25 cellular contexts compared by ENCODE assay signal in genomic region chr2:68860111-68860510, GRCh38. TPM values are rescaled to one million over a fixed set of nuclear protein-coding genes. Genes with fewer than 3 reads are reported as not detected.
"Had no signal": no experiment of that assay in that cellular context is flagged by ENCODE, and none has a peak within 500 bp of the region (broad histone marks: within the 10 kb centered on the region; RNA-seq: fewer than 3 reads in every experiment).

No MANE protein-coding gene starts in this region.

- H3K4me1 ChIP-seq: Peyer's patch had no signal

- H3K27me3 Mint-ChIP-seq: activated naive CD8-positive, alpha-beta T cell; central memory CD8-positive, alpha-beta T cell had no signal

- H3K4me3 Mint-ChIP-seq: activated CD4-positive, alpha-beta memory T cell treated with anti-CD3 and anti-CD28 coated beads for 36 hours; activated CD4-positive, alpha-beta T cell treated with anti-CD3 and anti-CD28 coated beads, Interleukin-2, amount 10 ng/mL, durations not matched to agents 7 days and 5 days; activated naive CD4-positive, alpha-beta T cell treated with anti-CD3 and anti-CD28 coated beads for 36 hours; activated naive CD8-positive, alpha-beta T cell; activated T-cell treated with anti-CD3 and anti-CD28 coated beads, Interleukin-2, amount 50 U/mL, for 4 hours; brain; central memory CD8-positive, alpha-beta T cell had no signal

- DNase-seq: activated CD4-positive, alpha-beta memory T cell treated with anti-CD3 and anti-CD28 coated beads for 36 hours; activated CD4-positive, alpha-beta T cell treated with anti-CD3 and anti-CD28 coated beads, Interleukin-2, amount 10 ng/mL, durations not matched to agents 7 days and 5 days; activated CD4-positive, CD25-positive, alpha-beta regulatory T cell; activated CD8-positive, alpha-beta memory T cell treated with anti-CD3 and anti-CD28 coated beads for 24 hours; activated effector memory CD4-positive, alpha-beta T cell treated with anti-CD3 and anti-CD28 coated beads, Interleukin-2, amount 50 U/mL, for 16 hours; activated naive CD4-positive, alpha-beta T cell treated with anti-CD3 and anti-CD28 coated beads for 36 hours; activated T-cell treated with anti-CD3 and anti-CD28 coated beads, Interleukin-2, amount 50 U/mL, for 4 hours; Kasumi-1; KBM-7; NCI-H1105 treated with DMSO at 0.1 percent for 48 hours; NCI-H146; NCI-H187 treated with DMSO at 0.1 percent for 48 hours; NCI-H2081 treated with DMSO at 0.1 percent for 48 hours; NCI-H446 treated with DMSO at 0.1 percent for 48 hours; NCI-H526; Peyer's patch; SHP77; T-helper 1 cell had no signal

- H3K27me3 ChIP-seq: Peyer's patch, SJSA1 had no signal

- H3K9me3 Mint-ChIP-seq: activated CD4-positive, alpha-beta memory T cell treated with anti-CD3 and anti-CD28 coated beads for 36 hours; activated CD4-positive, alpha-beta T cell treated with anti-CD3 and anti-CD28 coated beads, Interleukin-2, amount 10 ng/mL, durations not matched to agents 7 days and 5 days; activated naive CD4-positive, alpha-beta T cell treated with anti-CD3 and anti-CD28 coated beads for 36 hours; activated T-cell treated with anti-CD3 and anti-CD28 coated beads, Interleukin-2, amount 50 U/mL, for 4 hours; brain; central memory CD8-positive, alpha-beta T cell had no signal

- H3K9me3 ChIP-seq: Peyer's patch, SJSA1 had no signal

- ATAC-seq: activated T-cell treated with anti-CD3 and anti-CD28 coated beads, Interleukin-2, amount 50 U/mL, for 4 hours had no signal

- H3K27ac ChIP-seq: Peyer's patch, RWPE1, SJSA1, VCaP had no signal

- H3K36me3 ChIP-seq: Peyer's patch, SJSA1 had no signal

- H3K27ac Mint-ChIP-seq: activated CD4-positive, alpha-beta memory T cell treated with anti-CD3 and anti-CD28 coated beads for 36 hours; activated CD4-positive, alpha-beta T cell treated with anti-CD3 and anti-CD28 coated beads, Interleukin-2, amount 10 ng/mL, durations not matched to agents 7 days and 5 days; activated naive CD4-positive, alpha-beta T cell treated with anti-CD3 and anti-CD28 coated beads for 36 hours; activated naive CD8-positive, alpha-beta T cell; brain had no signal

- H3K4me3 ChIP-seq: Peyer's patch, SJSA1 had no signal

- H3K36me3 Mint-ChIP-seq: activated CD4-positive, alpha-beta memory T cell treated with anti-CD3 and anti-CD28 coated beads for 36 hours; activated naive CD8-positive, alpha-beta T cell; brain had no signal

RNA-seq across cellular contexts. Expression of gene BMP10, which starts 11.1 kb away (rescaled TPM):
- total RNA-seq: activated CD4-positive, alpha-beta memory T cell treated with anti-CD3 and anti-CD28 coated beads for 36 hours; activated CD4-positive, alpha-beta T cell treated with anti-CD3 and anti-CD28 coated beads, Interleukin-2, amount 10 ng/mL, durations not matched to agents 7 days and 5 days; activated naive CD4-positive, alpha-beta T cell treated with anti-CD3 and anti-CD28 coated beads for 36 hours; activated T-cell treated with anti-CD3 and anti-CD28 coated beads, Interleukin-2, amount 50 U/mL, for 4 hours; astrocyte; Peyer's patch; SJSA1 had no signal
